Comparison of ENCODE assay signal across 1 cellular context in genomic region chr19:2771786-2772674, GRCh38.
TF ChIP-seq lines count a peak whose summit lies in the region.

No MANE protein-coding gene starts in this region.

TF ChIP-seq in SK-N-SH, 30 proteins besides CTCF, POLR2A, EP300 and RAD21:
- TF ChIP-seq GATA2 (CRISPR knock-in tag; IDR thresholded peaks at IDR 0.05) (no peak), JUND (IDR thresholded peaks at IDR 0.05) (no peak), ELF1 (IDR thresholded peaks at IDR 0.05) (no peak), ZBTB33 (IDR thresholded peaks at IDR 0.05; ENCODE audit: borderline replicate concordance, low read depth) (no peak), EZH2phosphoT487 (IDR thresholded peaks at IDR 0.05; ENCODE audit: borderline replicate concordance, low read depth) (no peak), RFX5 (IDR thresholded peaks at IDR 0.05; ENCODE audit: low read length) (no peak), TCF12 (IDR thresholded peaks at IDR 0.05) (no peak)
- TF ChIP-seq, protein P1, sequence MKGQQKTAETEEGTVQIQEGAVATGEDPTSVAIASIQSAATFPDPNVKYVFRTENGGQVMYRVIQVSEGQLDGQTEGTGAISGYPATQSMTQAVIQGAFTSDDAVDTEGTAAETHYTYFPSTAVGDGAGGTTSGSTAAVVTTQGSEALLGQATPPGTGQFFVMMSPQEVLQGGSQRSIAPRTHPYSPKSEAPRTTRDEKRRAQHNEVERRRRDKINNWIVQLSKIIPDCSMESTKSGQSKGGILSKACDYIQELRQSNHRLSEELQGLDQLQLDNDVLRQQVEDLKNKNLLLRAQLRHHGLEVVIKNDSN (IDR thresholded peaks at IDR 0.05; ENCODE audit: borderline replicate concordance, low read depth), result no peak
- TF ChIP-seq, protein P2, sequence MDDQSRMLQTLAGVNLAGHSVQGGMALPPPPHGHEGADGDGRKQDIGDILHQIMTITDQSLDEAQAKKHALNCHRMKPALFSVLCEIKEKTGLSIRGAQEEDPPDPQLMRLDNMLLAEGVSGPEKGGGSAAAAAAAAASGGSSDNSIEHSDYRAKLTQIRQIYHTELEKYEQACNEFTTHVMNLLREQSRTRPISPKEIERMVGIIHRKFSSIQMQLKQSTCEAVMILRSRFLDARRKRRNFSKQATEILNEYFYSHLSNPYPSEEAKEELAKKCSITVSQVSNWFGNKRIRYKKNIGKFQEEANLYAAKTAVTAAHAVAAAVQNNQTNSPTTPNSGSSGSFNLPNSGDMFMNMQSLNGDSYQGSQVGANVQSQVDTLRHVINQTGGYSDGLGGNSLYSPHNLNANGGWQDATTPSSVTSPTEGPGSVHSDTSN (IDR thresholded peaks at IDR 0.05), result no peak
